23 cellular contexts compared by ENCODE assay signal in genomic region chr4:124435276-124435675, GRCh38.
"Had no signal": no experiment of that assay in that cellular context is flagged by ENCODE, and none has a peak within 500 bp of the region (broad histone marks: within the 10 kb centered on the region; RNA-seq: fewer than 3 reads in every experiment).

No MANE protein-coding gene starts in this region.

- DNase-seq: colonic mucosa; effector CD8-positive, alpha-beta T cell; endodermal cell; hypothalamus; immature natural killer cell; kidney; natural killer cell; occipital lobe; ovary; posterior cingulate gyrus; psoas muscle; small intestine; stimulated activated CD4-positive, alpha-beta T cell treated with anti-CD3 and anti-CD28 coated beads, Interleukin-15, amount 100 ng/mL, for 24 hours; stimulated activated CD4-positive, alpha-beta T cell treated with anti-CD3 and anti-CD28 coated beads, Interleukin-2, amount 100 ng/mL, for 48 hours; stimulated activated CD8-positive, alpha-beta memory T cell treated with anti-CD3 and anti-CD28 coated beads, Interleukin-4, amount 100 ng/mL, for 48 hours; stimulated activated naive CD4-positive, alpha-beta T cell; stimulated activated naive CD8-positive, alpha-beta T cell treated with anti-CD3 and anti-CD28 coated beads, Interleukin-15, amount 100 ng/mL, for 72 hours; trophoblast cell had no signal

- H3K4me3 ChIP-seq: colonic mucosa, esophagus muscularis mucosa, lung, ovary, psoas muscle, suprapubic skin, vagina had no signal

- ATAC-seq: left lobe of liver; natural killer cell; psoas muscle; stimulated activated naive CD8-positive, alpha-beta T cell treated with anti-CD3 and anti-CD28 coated beads, Interleukin-15, amount 100 ng/mL, for 72 hours had no signal
